In genomic region chr5:18744990-18745590, GRCh38 we compare ENCODE assay signal across 8 cellular contexts.
A peak's percentile ranks its signal among the peaks of the same experiment; 100 is the strongest.
DNase-seq lines count a peak whose midpoint lies in the region; ATAC-seq, FAIRE-seq and TF ChIP-seq lines count a peak whose summit lies in the region.

No MANE protein-coding gene starts in this region.

- CTCF ChIA-PET in A549 (lab: Yijun Ruan, JAX), result no interaction called here

- in situ Hi-C loops in G401 (cut with HindIII; ENCODE audit: low sequenced_read_pairs), result no loop called here

- ATAC-seq in A549, result peak; percentile 36 to 45; a peak in 4 of 6 replicates
- peak; percentile 34 for ATAC-seq in GM18907 (IDR thresholded peaks at IDR 0.05; ENCODE audit: unreplicated experiment)
- ATAC-seq in HG03175 (IDR thresholded peaks at IDR 0.05; ENCODE audit: unreplicated experiment), result peak; percentile 34

- intact Hi-C loops in vagina (cut with DNase I), result no loop called here

- DNase-seq in A549 (ENCODE audit: low read depth in 1 of 2, low spot score in 1 of 2), result no peak
- DNase-seq in SIG-M5 treated with dmso at 0.1 percent for 504 hours (lab: John Stamatoyannopoulos, UW; ENCODE audit: unreplicated experiment), result peak; percentile 59
- no peak for DNase-seq in erythroblast (lab: John Stamatoyannopoulos, UW)
- no peak for DNase-seq in vagina (ENCODE audit: extremely low spot score in 2 of 2)
- DNase-seq in G401 (ENCODE audit: low spot score), result no peak
- DNase-seq in activated CD4-positive, CD25-positive, alpha-beta regulatory T cell treated with anti-CD3 and anti-CD28 coated beads, Interleukin-2, amount 50 U/mL, for 72 hours, result no peak

- no peak for TF ChIP-seq CTCF in A549 (IDR thresholded peaks at IDR 0.05)
- TF ChIP-seq CTCF in vagina (IDR thresholded peaks at IDR 0.05), result no peak

- H3K9me3 ChIP-seq in A549 (no peaks in the 10 kb centered on the region), vagina (no peaks in the 10 kb centered on the region)

- H3K36me3 ChIP-seq in vagina, result no peaks in the 10 kb centered on the region

- POLR2A ChIA-PET in A549 (lab: Yijun Ruan, JAX), result no interaction called here

- TF ChIP-seq POLR2A in A549 (IDR thresholded peaks at IDR 0.05; ENCODE audit: low read length) (no peak), erythroblast (IDR thresholded peaks at IDR 0.05; ENCODE audit: low read length) (peak; percentile 38), vagina (IDR thresholded peaks at IDR 0.05) (no peak)

- no peaks in the 10 kb centered on the region for H3K27me3 ChIP-seq in vagina

- 0 out of 3 replicates have a peak, but pooled peaks cover 3% of the 10 kb centered on the region for H3K4me1 ChIP-seq in A549
- H3K4me1 ChIP-seq in vagina, result no peaks in the 10 kb centered on the region

- H3K27ac ChIP-seq in A549, result peak overlapping the region in 1 of 2 experiments; percentile 87; a peak in 4 of 6 replicates
- no peak overlapping the region for H3K27ac ChIP-seq in vagina

- no peak for TF ChIP-seq EP300 in A549 (IDR thresholded peaks at IDR 0.05)

- no peak for TF ChIP-seq RAD21 in A549 (conservative IDR thresholded peaks at IDR 0.05 in 1 of 2, IDR thresholded peaks at IDR 0.05 in 1 of 2)

- 88% methylated on average over 8 of the region's 8 CpGs for WGBS in A549 (ENCODE audit: missing lambda C conversion rate)

- peak overlapping the region; percentile 77 for H3K4me2 ChIP-seq in A549

- no peak for FAIRE-seq in A549 (lab: Jason Lieb, UNC)

- H3K4me3 ChIP-seq in A549, result peak overlapping the region; percentile 46; the same call in 2 of the 3 replicates
- H3K4me3 ChIP-seq in vagina, result peak overlapping the region; percentile 32 to 38

TF ChIP-seq in A549, 52 proteins besides CTCF, POLR2A, EP300 and RAD21:
- TF ChIP-seq TP53 (CRISPR knock-in tag; IDR thresholded peaks at IDR 0.05) (no peak), RFX5 (IDR thresholded peaks at IDR 0.05) (no peak), JUN (IDR thresholded peaks at IDR 0.05) (no peak), RCOR1 (IDR thresholded peaks at IDR 0.05; ENCODE audit: low read depth, low read length) (no peak), CHD4 (IDR thresholded peaks at IDR 0.05; ENCODE audit: borderline replicate concordance) (no peak), KDM5A (IDR thresholded peaks at IDR 0.05) (no peak), HOXB13 (CRISPR knock-in tag; IDR thresholded peaks at IDR 0.05; ENCODE audit: low read depth) (no peak), BHLHE40 (IDR thresholded peaks at IDR 0.05; ENCODE audit: low read depth, low read length) (no peak), HES2 (IDR thresholded peaks at IDR 0.05) (no peak), PHF8 (IDR thresholded peaks at IDR 0.05; ENCODE audit: borderline replicate concordance, low read depth) (no peak), ZNF302 (CRISPR knock-in tag; IDR thresholded peaks at IDR 0.05) (no peak)
- TF ChIP-seq, protein P1, sequence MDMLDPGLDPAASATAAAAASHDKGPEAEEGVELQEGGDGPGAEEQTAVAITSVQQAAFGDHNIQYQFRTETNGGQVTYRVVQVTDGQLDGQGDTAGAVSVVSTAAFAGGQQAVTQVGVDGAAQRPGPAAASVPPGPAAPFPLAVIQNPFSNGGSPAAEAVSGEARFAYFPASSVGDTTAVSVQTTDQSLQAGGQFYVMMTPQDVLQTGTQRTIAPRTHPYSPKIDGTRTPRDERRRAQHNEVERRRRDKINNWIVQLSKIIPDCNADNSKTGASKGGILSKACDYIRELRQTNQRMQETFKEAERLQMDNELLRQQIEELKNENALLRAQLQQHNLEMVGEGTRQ (IDR thresholded peaks at IDR 0.05), result no peak
